ENCODE assay signal across 2 cellular contexts in the genomic region with DNA sequence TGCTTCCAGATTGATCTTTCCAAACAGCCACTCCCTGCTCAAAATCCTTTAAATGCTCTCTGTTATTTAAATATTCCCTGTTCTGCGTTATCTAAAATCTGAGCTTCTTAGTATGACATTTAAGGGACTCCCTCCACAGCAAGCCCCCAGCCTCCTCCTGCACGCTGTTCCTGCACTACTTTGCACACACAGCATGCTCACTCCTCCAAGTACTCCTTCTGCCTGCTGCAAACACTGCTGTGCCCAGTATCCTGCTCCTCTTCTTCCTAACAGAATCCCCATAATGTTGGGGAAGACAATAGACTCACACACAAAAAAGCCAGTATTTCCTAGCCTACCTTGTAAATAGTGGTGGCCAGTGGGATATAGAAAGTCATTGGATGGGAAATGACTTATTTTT.
TF ChIP-seq lines count a peak whose summit lies in the region.

No MANE protein-coding gene starts in this region.

TF ChIP-seq in WTC11, 78 proteins besides CTCF, POLR2A, EP300 and RAD21:
- TF ChIP-seq NFATC4 (CRISPR knock-in tag; IDR thresholded peaks at IDR 0.05) (no peak), ZSCAN18 (CRISPR knock-in tag; IDR thresholded peaks at IDR 0.05) (no peak), ZBTB21 (CRISPR knock-in tag; IDR thresholded peaks at IDR 0.05; ENCODE audit: borderline replicate concordance) (no peak), ATF6 (CRISPR knock-in tag; IDR thresholded peaks at IDR 0.05) (no peak), ZNF396 (CRISPR knock-in tag; IDR thresholded peaks at IDR 0.05; ENCODE audit: borderline replicate concordance) (no peak), GTF2I (CRISPR knock-in tag; conservative IDR thresholded peaks at IDR 0.05) (no peak)
- TF ChIP-seq, protein P1, sequence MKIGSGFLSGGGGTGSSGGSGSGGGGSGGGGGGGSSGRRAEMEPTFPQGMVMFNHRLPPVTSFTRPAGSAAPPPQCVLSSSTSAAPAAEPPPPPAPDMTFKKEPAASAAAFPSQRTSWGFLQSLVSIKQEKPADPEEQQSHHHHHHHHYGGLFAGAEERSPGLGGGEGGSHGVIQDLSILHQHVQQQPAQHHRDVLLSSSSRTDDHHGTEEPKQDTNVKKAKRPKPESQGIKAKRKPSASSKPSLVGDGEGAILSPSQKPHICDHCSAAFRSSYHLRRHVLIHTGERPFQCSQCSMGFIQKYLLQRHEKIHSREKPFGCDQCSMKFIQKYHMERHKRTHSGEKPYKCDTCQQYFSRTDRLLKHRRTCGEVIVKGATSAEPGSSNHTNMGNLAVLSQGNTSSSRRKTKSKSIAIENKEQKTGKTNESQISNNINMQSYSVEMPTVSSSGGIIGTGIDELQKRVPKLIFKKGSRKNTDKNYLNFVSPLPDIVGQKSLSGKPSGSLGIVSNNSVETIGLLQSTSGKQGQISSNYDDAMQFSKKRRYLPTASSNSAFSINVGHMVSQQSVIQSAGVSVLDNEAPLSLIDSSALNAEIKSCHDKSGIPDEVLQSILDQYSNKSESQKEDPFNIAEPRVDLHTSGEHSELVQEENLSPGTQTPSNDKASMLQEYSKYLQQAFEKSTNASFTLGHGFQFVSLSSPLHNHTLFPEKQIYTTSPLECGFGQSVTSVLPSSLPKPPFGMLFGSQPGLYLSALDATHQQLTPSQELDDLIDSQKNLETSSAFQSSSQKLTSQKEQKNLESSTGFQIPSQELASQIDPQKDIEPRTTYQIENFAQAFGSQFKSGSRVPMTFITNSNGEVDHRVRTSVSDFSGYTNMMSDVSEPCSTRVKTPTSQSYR (CRISPR knock-in tag; IDR thresholded peaks at IDR 0.05): no peak
TF ChIP-seq in WTC11: peak in this region for 0.

TF ChIP-seq in SK-N-SH, 30 proteins besides CTCF, POLR2A, EP300 and RAD21:
- TF ChIP-seq TEAD4 (IDR thresholded peaks at IDR 0.05; ENCODE audit: borderline replicate concordance, insufficient read depth): no peak
- no peak for TF ChIP-seq YY1 (IDR thresholded peaks at IDR 0.05; ENCODE audit: low read depth)
- no peak for TF ChIP-seq MAX (IDR thresholded peaks at IDR 0.05; ENCODE audit: low read depth)
- TF ChIP-seq MEF2A (IDR thresholded peaks at IDR 0.05; ENCODE audit: borderline replicate concordance, low read depth): no peak
- no peak for TF ChIP-seq GATA2 (CRISPR knock-in tag; IDR thresholded peaks at IDR 0.05)
- TF ChIP-seq RFX5 (IDR thresholded peaks at IDR 0.05; ENCODE audit: low read length): no peak
- no peak for TF ChIP-seq CHD2 (IDR thresholded peaks at IDR 0.05; ENCODE audit: low read length, partially characterized antibody)
- no peak for TF ChIP-seq POLR2AphosphoS5 (IDR thresholded peaks at IDR 0.05; ENCODE audit: low read depth, low read length)
- TF ChIP-seq EZH2phosphoT487 (IDR thresholded peaks at IDR 0.05; ENCODE audit: borderline replicate concordance, low read depth): no peak
- no peak for TF ChIP-seq NFIC (IDR thresholded peaks at IDR 0.05; ENCODE audit: borderline replicate concordance)
- TF ChIP-seq FOXM1 (IDR thresholded peaks at IDR 0.05; ENCODE audit: low read depth): no peak
- TF ChIP-seq NRF1 (IDR thresholded peaks at IDR 0.05; ENCODE audit: low read depth, low read length): no peak
- TF ChIP-seq RCOR1 (IDR thresholded peaks at IDR 0.05; ENCODE audit: low read length): no peak
- no peak for TF ChIP-seq TCF12 (IDR thresholded peaks at IDR 0.05)
- TF ChIP-seq, protein P2, sequence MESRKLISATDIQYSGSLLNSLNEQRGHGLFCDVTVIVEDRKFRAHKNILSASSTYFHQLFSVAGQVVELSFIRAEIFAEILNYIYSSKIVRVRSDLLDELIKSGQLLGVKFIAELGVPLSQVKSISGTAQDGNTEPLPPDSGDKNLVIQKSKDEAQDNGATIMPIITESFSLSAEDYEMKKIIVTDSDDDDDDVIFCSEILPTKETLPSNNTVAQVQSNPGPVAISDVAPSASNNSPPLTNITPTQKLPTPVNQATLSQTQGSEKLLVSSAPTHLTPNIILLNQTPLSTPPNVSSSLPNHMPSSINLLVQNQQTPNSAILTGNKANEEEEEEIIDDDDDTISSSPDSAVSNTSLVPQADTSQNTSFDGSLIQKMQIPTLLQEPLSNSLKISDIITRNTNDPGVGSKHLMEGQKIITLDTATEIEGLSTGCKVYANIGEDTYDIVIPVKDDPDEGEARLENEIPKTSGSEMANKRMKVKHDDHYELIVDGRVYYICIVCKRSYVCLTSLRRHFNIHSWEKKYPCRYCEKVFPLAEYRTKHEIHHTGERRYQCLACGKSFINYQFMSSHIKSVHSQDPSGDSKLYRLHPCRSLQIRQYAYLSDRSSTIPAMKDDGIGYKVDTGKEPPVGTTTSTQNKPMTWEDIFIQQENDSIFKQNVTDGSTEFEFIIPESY (IDR thresholded peaks at IDR 0.05; ENCODE audit: borderline replicate concordance, low read depth): no peak
- TF ChIP-seq, protein P3, sequence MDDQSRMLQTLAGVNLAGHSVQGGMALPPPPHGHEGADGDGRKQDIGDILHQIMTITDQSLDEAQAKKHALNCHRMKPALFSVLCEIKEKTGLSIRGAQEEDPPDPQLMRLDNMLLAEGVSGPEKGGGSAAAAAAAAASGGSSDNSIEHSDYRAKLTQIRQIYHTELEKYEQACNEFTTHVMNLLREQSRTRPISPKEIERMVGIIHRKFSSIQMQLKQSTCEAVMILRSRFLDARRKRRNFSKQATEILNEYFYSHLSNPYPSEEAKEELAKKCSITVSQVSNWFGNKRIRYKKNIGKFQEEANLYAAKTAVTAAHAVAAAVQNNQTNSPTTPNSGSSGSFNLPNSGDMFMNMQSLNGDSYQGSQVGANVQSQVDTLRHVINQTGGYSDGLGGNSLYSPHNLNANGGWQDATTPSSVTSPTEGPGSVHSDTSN (IDR thresholded peaks at IDR 0.05): no peak
- TF ChIP-seq USF1 (IDR thresholded peaks at IDR 0.05; ENCODE audit: borderline replicate concordance, low read depth): no peak
